Comparison of ENCODE assay signal across 29 cellular contexts in the genomic region with DNA sequence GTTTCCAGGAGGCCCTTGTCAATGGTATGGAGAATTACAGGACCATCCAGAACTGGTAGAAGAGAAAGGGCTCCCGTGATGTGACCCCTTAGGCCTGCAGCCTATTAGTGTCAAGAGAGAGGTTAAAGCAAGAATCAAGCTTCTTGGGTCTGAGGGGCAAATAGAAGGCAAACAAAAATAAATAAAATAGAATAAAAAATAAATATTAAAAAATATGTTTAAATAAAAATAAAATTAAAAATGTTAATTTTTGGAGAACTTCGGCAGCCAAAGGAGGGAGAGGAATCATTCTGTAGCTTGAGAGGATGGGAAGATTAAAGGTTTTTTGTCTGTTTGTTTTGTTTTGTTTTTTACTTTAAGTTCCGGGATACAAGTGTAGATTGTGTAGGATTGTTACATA. TPM values are rescaled to one million over a fixed set of nuclear protein-coding genes. Genes with fewer than 3 reads are reported as not detected.
"Had no signal": no experiment of that assay in that cellular context is flagged by ENCODE, and none has a peak within 500 bp of the region (broad histone marks: within the 10 kb centered on the region; RNA-seq: fewer than 3 reads in every experiment).

No MANE protein-coding gene starts in this region.

- H3K4me3 Mint-ChIP-seq: dendritic cell treated with granulocyte-macrophage colony-stimulating factor and Interleukin-4, amounts not matched to agents 40 ng/mL and 50 ng/mL, for 4 days; effector memory CD8-positive, alpha-beta T cell; endodermal cell had no signal

- H3K9me3 ChIP-seq: colonic mucosa, esophagus muscularis mucosa, gastrocnemius medialis, gastroesophageal sphincter had no signal

- DNase-seq: colonic mucosa; cortex of kidney; dermis blood vessel endothelial cell; dorsolateral prefrontal cortex; effector CD4-positive, alpha-beta T cell; effector CD8-positive, alpha-beta T cell; effector memory CD4-positive, alpha-beta T cell; effector memory CD8-positive, alpha-beta T cell; endodermal cell; erythroblast; esophagus squamous epithelium; foreskin fibroblast; foreskin keratinocyte; foreskin melanocyte; gastrocnemius medialis; glutamatergic neuron; head of caudate nucleus; heart left ventricle had no signal

- FAIRE-seq: colon, endometrium, endothelial cell of umbilical vein, frontal cortex had no signal

- H3K4me1 ChIP-seq: colonic mucosa, esophagus muscularis mucosa, esophagus squamous epithelium, foreskin keratinocyte, gastrocnemius medialis, gastroesophageal sphincter, heart left ventricle had no signal

- H3K27ac Mint-ChIP-seq: dendritic cell treated with granulocyte-macrophage colony-stimulating factor and Interleukin-4, amounts not matched to agents 40 ng/mL and 50 ng/mL, for 4 days; effector memory CD8-positive, alpha-beta T cell; endodermal cell had no signal

- H3K4me3 ChIP-seq: colonic mucosa, coronary artery, dorsolateral prefrontal cortex, esophagus muscularis mucosa, esophagus squamous epithelium, gastrocnemius medialis, gastroesophageal sphincter, heart left ventricle had no signal

- H3K36me3 ChIP-seq: colonic mucosa, esophagus muscularis mucosa, esophagus squamous epithelium, gastrocnemius medialis, gastroesophageal sphincter, heart left ventricle had no signal

- H3K27me3 ChIP-seq: colonic mucosa, dorsolateral prefrontal cortex, esophagus muscularis mucosa, esophagus squamous epithelium, gastrocnemius medialis, gastroesophageal sphincter, heart left ventricle had no signal

- H3K27ac ChIP-seq: colonic mucosa, coronary artery, dorsolateral prefrontal cortex, epithelial cell of prostate, esophagus muscularis mucosa, esophagus squamous epithelium, foreskin keratinocyte, gastrocnemius medialis, gastroesophageal sphincter, heart left ventricle had no signal

- H3K27me3 Mint-ChIP-seq: dendritic cell treated with granulocyte-macrophage colony-stimulating factor and Interleukin-4, amounts not matched to agents 40 ng/mL and 50 ng/mL, for 4 days had no signal

- ATAC-seq: effector memory CD8-positive, alpha-beta T cell; esophagus mucosa; foreskin keratinocyte; gastrocnemius medialis; gastroesophageal sphincter; heart left ventricle had no signal

RNA-seq across cellular contexts. Expression of a gene that starts 15.2 kb away (rescaled TPM):
- total RNA-seq: dermis blood vessel endothelial cell, dermis microvascular lymphatic vessel endothelial cell, foreskin keratinocyte had no signal
